ENCODE assay signal across 8 cellular contexts in the genomic region with DNA sequence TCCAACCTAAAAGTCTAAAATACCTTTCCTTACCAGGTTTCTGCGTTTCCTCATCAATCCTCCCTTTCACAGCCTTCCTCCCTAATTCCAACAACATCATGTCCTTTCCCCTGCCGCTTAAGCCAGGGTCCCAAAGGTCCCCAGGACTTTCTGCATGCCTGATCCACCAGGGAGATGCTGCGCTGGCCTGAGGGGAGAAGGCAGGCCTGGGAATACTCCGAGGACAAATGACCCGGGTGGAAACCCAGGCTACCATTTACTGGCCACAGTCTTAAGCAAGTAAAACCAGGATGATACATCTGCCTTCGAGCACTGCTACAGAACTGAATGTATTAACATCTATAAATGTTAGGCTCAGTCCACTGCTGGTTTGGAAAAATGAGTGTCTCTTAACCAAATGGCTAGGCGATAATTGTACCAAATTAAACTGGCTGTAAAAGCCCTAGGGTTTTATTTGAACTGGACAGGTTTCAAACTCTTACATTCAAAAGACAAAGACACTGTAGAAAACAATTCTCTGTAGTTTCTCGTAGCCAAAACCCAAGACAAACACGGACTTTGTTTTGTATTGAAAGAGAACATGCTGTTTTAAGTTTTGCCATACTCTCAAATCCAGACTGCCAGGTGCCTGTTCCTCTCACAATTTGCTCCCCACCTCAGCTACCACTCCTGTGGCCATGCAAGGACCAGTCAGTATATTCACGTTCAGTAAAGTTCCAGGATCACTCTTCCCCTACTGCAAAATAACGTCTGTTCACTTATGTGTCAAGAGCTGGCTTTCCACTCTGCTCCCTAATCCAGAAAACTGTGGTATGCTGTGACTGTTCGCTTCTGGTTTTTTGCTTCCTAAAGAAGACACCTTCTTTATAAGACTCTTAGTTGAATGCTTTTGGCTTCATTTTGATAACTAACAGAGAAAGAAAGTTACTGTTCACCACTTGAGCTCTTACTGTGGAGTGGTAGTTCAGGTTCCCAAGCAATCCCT. TPM values are rescaled to one million over a fixed set of nuclear protein-coding genes. Genes with fewer than 3 reads are reported as not detected.
DNase-seq lines count a peak whose midpoint lies in the region; ATAC-seq and TF ChIP-seq lines count a peak whose summit lies in the region.

No MANE protein-coding gene starts in this region.

- peaks cover 17% of the 10 kb centered on the region for H3K36me3 ChIP-seq in SK-N-MC (ENCODE audit: insufficient read depth, low read length)
- peaks cover 0 to 30% of the 10 kb centered on the region in 2 donors for H3K36me3 ChIP-seq in gastroesophageal sphincter

- TF ChIP-seq CTCF in gastroesophageal sphincter (IDR thresholded peaks at IDR 0.05): no peak

- peak overlapping the region; percentile 99 for H3K27ac ChIP-seq in SK-N-MC
- peak overlapping the region in 3 of 4 donors; percentile 70 to 79 (median 78) for H3K27ac ChIP-seq in gastroesophageal sphincter

- whole genome bisulfite sequencing in gastroesophageal sphincter (ENCODE audit: low coverage in 1 of 2), 2 donors: 30 to 52% methylated on average over 8 to 10 of the region's 12 CpGs

- no peak for TF ChIP-seq POLR2A in gastroesophageal sphincter (IDR thresholded peaks at IDR 0.05)

- peak overlapping the region; percentile 51 for H3K9ac ChIP-seq in SK-N-MC (ENCODE audit: insufficient read length)

- peak; percentile 36 for DNase-seq in EH (ENCODE audit: low read depth)
- DNase-seq in SK-N-MC (ENCODE audit: low read depth, low spot score): no peak
- DNase-seq in putamen (ENCODE audit: low spot score): peak; percentile 82
- DNase-seq in cerebellum (ENCODE audit: low spot score): no peak
- no peak for DNase-seq in HuH-7.5 (ENCODE audit: low spot score)

- ATAC-seq in gastroesophageal sphincter (no peak), HG02763 (IDR thresholded peaks at IDR 0.05; ENCODE audit: unreplicated experiment) (no peak), GM21737 (IDR thresholded peaks at IDR 0.05; ENCODE audit: unreplicated experiment) (no peak)

- H3K4me3 ChIP-seq in SK-N-MC: peak overlapping the region; percentile 60
- H3K4me3 ChIP-seq in gastroesophageal sphincter: no peak overlapping the region

- H3K9me3 ChIP-seq in SK-N-MC (ENCODE audit: low read depth, low read length): no peaks in the 10 kb centered on the region
- H3K9me3 ChIP-seq in gastroesophageal sphincter: no peaks in the 10 kb centered on the region

- H3K4me1 ChIP-seq in gastroesophageal sphincter: peaks cover 8 to 76% (median 52%) of the 10 kb centered on the region in 3 donors

- TF ChIP-seq EP300 in gastroesophageal sphincter (IDR thresholded peaks at IDR 0.05): no peak

- no peaks in the 10 kb centered on the region for H3K27me3 ChIP-seq in gastroesophageal sphincter

RNA-seq across cellular contexts. Expression of gene FSCN1, which starts 43.1 kb away (rescaled TPM):
- total RNA-seq in gastroesophageal sphincter (10 to 100 TPM in 3 of 4 donors, 1 to 10 TPM in 1; 6.5 to 32.0 (median 26.3) TPM), cerebellum (136 TPM)

Comparison
In these comparisons a context has a peak if more than half of its experiments do, and no peak if none do; other contexts are left out.
1. DNase-seq: peak in EH (single experiment) and putamen (single experiment); none in SK-N-MC (single experiment), cerebellum (single experiment) and HuH-7.5 (single experiment).